7 cellular contexts compared by ENCODE assay signal in genomic region chr3:187238239-187238638, GRCh38. TPM values are rescaled to one million over a fixed set of nuclear protein-coding genes. Genes with fewer than 3 reads are reported as not detected.
"Had no signal": no experiment of that assay in that cellular context is flagged by ENCODE, and none has a peak within 500 bp of the region (broad histone marks: within the 10 kb centered on the region; RNA-seq: fewer than 3 reads in every experiment).

No MANE protein-coding gene starts in this region.

- H3K9me3 Mint-ChIP-seq: H9 had no signal

- H3K27ac Mint-ChIP-seq: GM23338, H9, IgD-negative memory B cell had no signal

- FAIRE-seq: H1, H54 had no signal

- ATAC-seq: GM23338 had no signal

- H3K36me3 Mint-ChIP-seq: IgD-negative memory B cell had no signal

- H3K4me3 ChIP-seq: GM23338 had no signal

- H3K4me1 Mint-ChIP-seq: GM23338, IgD-negative memory B cell had no signal

- H3K4me3 Mint-ChIP-seq: GM23338, H9 had no signal

- DNase-seq: H9, KBM-7 had no signal

RNA-seq across cellular contexts. Expression of gene RTP1, which starts 41.0 kb away (rescaled TPM):
- total RNA-seq: HT1080 had no signal
